Comparison of ENCODE assay signal across 1 cellular context in the genomic region with DNA sequence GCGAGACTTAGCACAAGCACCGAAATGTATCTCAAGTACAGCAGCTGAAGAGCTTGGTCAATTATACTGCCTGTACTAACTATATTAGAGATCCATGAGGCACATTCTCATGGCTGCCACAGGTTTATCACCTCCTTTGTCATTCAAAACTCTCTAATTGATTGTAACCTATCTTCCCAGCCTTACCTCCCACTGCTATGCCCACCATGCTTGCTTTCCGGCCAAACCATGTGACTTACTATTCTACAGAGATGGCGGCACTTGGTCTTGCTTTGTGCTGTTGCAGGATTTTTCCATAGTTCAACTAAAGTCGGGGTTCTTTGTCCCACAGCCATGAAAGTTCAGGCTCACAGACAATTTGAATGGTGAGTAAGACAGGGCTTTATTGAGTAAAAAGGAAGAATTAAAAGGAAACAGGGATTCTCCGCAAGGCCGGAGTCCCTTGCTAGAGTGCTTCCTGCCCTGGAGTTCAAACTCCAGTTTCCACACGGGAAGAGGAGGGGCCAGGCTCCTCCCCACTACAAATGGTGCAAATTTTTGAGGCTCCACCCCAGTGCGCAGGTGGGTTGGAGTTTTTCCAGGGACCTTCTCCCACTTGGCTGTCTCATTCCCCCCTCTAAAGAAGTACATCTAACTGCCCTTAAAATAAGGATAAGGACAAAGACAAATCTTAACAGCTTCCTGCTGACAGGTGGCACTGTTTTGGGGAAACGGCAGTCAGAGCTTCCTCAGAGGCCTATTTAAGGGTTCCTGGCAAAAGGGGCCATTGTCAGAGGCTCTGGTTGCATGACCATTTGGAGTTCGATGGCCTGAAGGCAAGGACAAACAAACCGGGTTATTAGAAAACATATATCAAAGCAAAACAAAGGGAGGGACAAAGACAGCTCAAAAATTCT.
TF ChIP-seq lines count a peak whose summit lies in the region.

No MANE protein-coding gene starts in this region.

TF ChIP-seq in liver, 16 proteins besides CTCF, POLR2A, EP300 and RAD21:
- TF ChIP-seq HNF4G (IDR thresholded peaks at IDR 0.05) (no peak), HNF4A (conservative IDR thresholded peaks at IDR 0.05) (peak; percentile 64 to 83)
